Comparison of ENCODE assay signal across 15 cellular contexts in genomic region chr10:16646474-16647059, GRCh38.
DNase-seq lines count a peak whose midpoint lies in the region; ATAC-seq and TF ChIP-seq lines count a peak whose summit lies in the region.
"Had no signal": no experiment of that assay in that cellular context is flagged by ENCODE, and none has a peak within 500 bp of the region (broad histone marks: within the 10 kb centered on the region; RNA-seq: fewer than 3 reads in every experiment).

No MANE protein-coding gene starts in this region.

- H3K36me3 Mint-ChIP-seq in activated naive CD8-positive, alpha-beta T cell treated with anti-CD3 and anti-CD28 coated beads, Interleukin-2, amount 50 U/mL, for 24 hours (ENCODE audit: low read depth) = peaks cover 8% of the 10 kb centered on the region
- peaks cover 6 to 13% of the 10 kb centered on the region in 2 donors for H3K36me3 Mint-ChIP-seq in stimulated activated naive B cell treated with anti-CD40 and anti-IgM and Interleukin-4, amounts not matched to agents 10 μg/mL and 1 μg/mL and 100 μg/mL, for 72 hours

- H3K4me1 Mint-ChIP-seq in activated naive CD8-positive, alpha-beta T cell treated with anti-CD3 and anti-CD28 coated beads, Interleukin-2, amount 50 U/mL, for 24 hours = peaks cover 42% of the 10 kb centered on the region
- peaks cover 0 to 2% of the 10 kb centered on the region in 2 donors for H3K4me1 Mint-ChIP-seq in stimulated activated naive B cell treated with anti-CD40 and anti-IgM and Interleukin-4, amounts not matched to agents 10 μg/mL and 1 μg/mL and 100 μg/mL, for 72 hours

- H3K4me3 ChIP-seq in NB4 (ENCODE audit: low read depth, low read length) = no peak overlapping the region
- H3K4me3 ChIP-seq: GM23338, mucosa of descending colon had no signal

- H3K4me3 Mint-ChIP-seq in activated naive CD8-positive, alpha-beta T cell treated with anti-CD3 and anti-CD28 coated beads, Interleukin-2, amount 50 U/mL, for 24 hours = peak overlapping the region; percentile 41
- no peak overlapping the region for H3K4me3 Mint-ChIP-seq in stimulated activated naive B cell treated with anti-CD40 and anti-IgM and Interleukin-4, amounts not matched to agents 10 μg/mL and 1 μg/mL and 100 μg/mL, for 72 hours
- H3K4me3 Mint-ChIP-seq: GM23338 had no signal

- no peak for TF ChIP-seq CTCF in NB4 (IDR thresholded peaks at IDR 0.05; ENCODE audit: low read depth, low read length)

- H3K27me3 Mint-ChIP-seq in activated naive CD8-positive, alpha-beta T cell treated with anti-CD3 and anti-CD28 coated beads, Interleukin-2, amount 50 U/mL, for 24 hours = no peaks in the 10 kb centered on the region
- H3K27me3 Mint-ChIP-seq in stimulated activated naive B cell treated with anti-CD40 and anti-IgM and Interleukin-4, amounts not matched to agents 10 μg/mL and 1 μg/mL and 100 μg/mL, for 72 hours = no peaks in the 10 kb centered on the region

- peak; percentile 86 for ATAC-seq in activated naive CD8-positive, alpha-beta T cell treated with anti-CD3 and anti-CD28 coated beads, Interleukin-2, amount 50 U/mL, for 24 hours
- ATAC-seq in stimulated activated naive B cell treated with anti-CD40 and anti-IgM and Interleukin-4, amounts not matched to agents 10 μg/mL and 1 μg/mL and 100 μg/mL, for 72 hours (replicated peaks) = peak; percentile 50 to 51
- no peak for ATAC-seq in HG02981 (IDR thresholded peaks at IDR 0.05; ENCODE audit: unreplicated experiment)
- no peak for ATAC-seq in GM21576 (IDR thresholded peaks at IDR 0.05; ENCODE audit: unreplicated experiment)
- ATAC-seq: GM23338, mucosa of descending colon had no signal

- DNase-seq in activated T-cell treated with anti-CD3 and anti-CD28 coated beads, Interleukin-2, amount 50 U/mL, for 48 hours = peak; percentile 19 to 20
- DNase-seq in activated T-cell treated with anti-CD3 and anti-CD28 coated beads, Interleukin-2, amount 50 U/mL, for 1 hour = no peak
- peak; percentile 25 for DNase-seq in NB4 (ENCODE audit: low read depth)
- DNase-seq in activated naive CD8-positive, alpha-beta T cell treated with anti-CD3 and anti-CD28 coated beads, Interleukin-2, amount 50 U/mL, for 24 hours = peak; percentile 22
- DNase-seq in stimulated activated naive B cell treated with anti-CD40 and anti-IgM and Interleukin-4, amounts not matched to agents 10 μg/mL and 1 μg/mL and 100 μg/mL, for 72 hours = no peak
- DNase-seq in DMS53 (lab: John Stamatoyannopoulos, UW) = no peak
- DNase-seq: amygdala, foreskin melanocyte, mucosa of descending colon, NCI-H1092 treated with DMSO at 0.1 percent for 48 hours, NCI-H446, posterior cingulate gyrus had no signal

- TF ChIP-seq POLR2A in NB4 (IDR thresholded peaks at IDR 0.05; ENCODE audit: extremely low read depth, insufficient read length) = no peak

- H3K9me3 Mint-ChIP-seq in activated naive CD8-positive, alpha-beta T cell treated with anti-CD3 and anti-CD28 coated beads, Interleukin-2, amount 50 U/mL, for 24 hours = peaks cover 7% of the 10 kb centered on the region
- H3K9me3 Mint-ChIP-seq in stimulated activated naive B cell treated with anti-CD40 and anti-IgM and Interleukin-4, amounts not matched to agents 10 μg/mL and 1 μg/mL and 100 μg/mL, for 72 hours = peaks cover 0 to 2% of the 10 kb centered on the region in 2 donors
- H3K9me3 Mint-ChIP-seq: GM23338 had no signal

- H3K27ac Mint-ChIP-seq in activated naive CD8-positive, alpha-beta T cell treated with anti-CD3 and anti-CD28 coated beads, Interleukin-2, amount 50 U/mL, for 24 hours = peak overlapping the region; percentile 92
- H3K27ac Mint-ChIP-seq in stimulated activated naive B cell treated with anti-CD40 and anti-IgM and Interleukin-4, amounts not matched to agents 10 μg/mL and 1 μg/mL and 100 μg/mL, for 72 hours = no peak overlapping the region
- H3K27ac Mint-ChIP-seq: GM23338 had no signal

Comparison
In these comparisons a context has a peak if more than half of its experiments do, and no peak if none do; other contexts are left out.
1. DNase-seq: peak in activated T-cell treated with anti-CD3 and anti-CD28 coated beads, Interleukin-2, amount 50 U/mL, for 48 hours (2 of 2), NB4 (single experiment) and activated naive CD8-positive, alpha-beta T cell treated with anti-CD3 and anti-CD28 coated beads, Interleukin-2, amount 50 U/mL, for 24 hours (single experiment); none in activated T-cell treated with anti-CD3 and anti-CD28 coated beads, Interleukin-2, amount 50 U/mL, for 1 hour (single experiment), stimulated activated naive B cell treated with anti-CD40 and anti-IgM and Interleukin-4, amounts not matched to agents 10 μg/mL and 1 μg/mL and 100 μg/mL, for 72 hours (single experiment) and DMS53 (single experiment).
2. ATAC-seq: peak in activated naive CD8-positive, alpha-beta T cell treated with anti-CD3 and anti-CD28 coated beads, Interleukin-2, amount 50 U/mL, for 24 hours (single experiment) and stimulated activated naive B cell treated with anti-CD40 and anti-IgM and Interleukin-4, amounts not matched to agents 10 μg/mL and 1 μg/mL and 100 μg/mL, for 72 hours (2 of 2); none in HG02981 (single experiment) and GM21576 (single experiment).